Comparison of ENCODE assay signal across 28 cellular contexts in the genomic region with DNA sequence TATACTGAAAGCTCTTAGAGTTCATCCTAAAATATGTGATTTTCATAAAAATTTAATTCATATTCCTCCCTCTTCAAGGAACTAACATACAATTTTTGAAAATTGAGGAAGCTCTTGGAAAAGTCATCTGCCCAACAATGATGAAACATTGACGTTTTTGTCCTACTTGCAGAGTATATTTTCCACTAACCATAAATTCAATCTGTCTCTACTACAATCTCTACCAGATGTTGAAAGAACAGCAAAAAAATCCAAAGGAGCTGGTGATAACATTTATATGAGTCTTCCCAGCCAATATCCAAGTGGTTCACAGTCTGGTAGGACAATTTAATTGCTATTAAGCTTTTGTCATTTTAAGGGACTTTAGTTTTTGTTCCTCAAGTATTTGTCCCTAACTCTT.
"Had no signal": no experiment of that assay in that cellular context is flagged by ENCODE, and none has a peak within 500 bp of the region (broad histone marks: within the 10 kb centered on the region; RNA-seq: fewer than 3 reads in every experiment).

No MANE protein-coding gene starts in this region.

- H3K9me3 ChIP-seq: ascending aorta, breast epithelium, colonic mucosa, esophagus squamous epithelium, gastrocnemius medialis, heart right ventricle had no signal

- H3K27ac ChIP-seq: ascending aorta, breast epithelium, cardiac muscle cell, colonic mucosa, epithelial cell of prostate, esophagus squamous epithelium, foreskin keratinocyte, gastrocnemius medialis, heart right ventricle, hepatocyte had no signal

- H3K4me3 ChIP-seq: ascending aorta, breast epithelium, cardiac muscle cell, colonic mucosa, esophagus squamous epithelium, gastrocnemius medialis, heart right ventricle, hepatocyte had no signal

- H3K4me1 ChIP-seq: ascending aorta, breast epithelium, colonic mucosa, esophagus squamous epithelium had no signal

- H3K36me3 ChIP-seq: ascending aorta, breast epithelium, cardiac muscle cell, colonic mucosa, esophagus squamous epithelium, gastrocnemius medialis, heart right ventricle had no signal

- DNase-seq: activated CD4-positive, alpha-beta memory T cell treated with anti-CD3 and anti-CD28 coated beads for 36 hours; activated CD4-positive, alpha-beta T cell treated with anti-CD3 and anti-CD28 coated beads for 36 hours; activated CD4-positive, alpha-beta T cell treated with anti-CD3 and anti-CD28 coated beads, Interleukin-2, amount 10 ng/mL, durations not matched to agents 24 days and 14 days; activated CD4-positive, CD25-positive, alpha-beta regulatory T cell; activated CD4-positive, CD25-positive, alpha-beta regulatory T cell treated with anti-CD3 and anti-CD28 coated beads, Interleukin-2, amount 50 U/mL, for 72 hours; activated CD8-positive, alpha-beta memory T cell treated with anti-CD3 and anti-CD28 coated beads, Interleukin-2, amount 10 ng/mL, durations not matched to agents 7 days and 5 days; activated CD8-positive, alpha-beta memory T cell treated with anti-CD3 and anti-CD28 coated beads, Interleukin-2, amount 50 U/mL, for 4 hours; activated CD8-positive, alpha-beta T cell treated with anti-CD3 and anti-CD28 coated beads, Interleukin-2, amount 10 ng/mL, durations not matched to agents 7 days and 5 days; activated gamma-delta T cell; activated naive CD4-positive, alpha-beta T cell; activated naive CD4-positive, alpha-beta T cell treated with anti-CD3 and anti-CD28 coated beads, Interleukin-2, amount 10 ng/mL, durations not matched to agents 7 days and 5 days; activated naive CD8-positive, alpha-beta T cell treated with anti-CD3 and anti-CD28 coated beads, Interleukin-2, amount 10 ng/mL, durations not matched to agents 7 days and 5 days; activated T-cell treated with anti-CD3 and anti-CD28 coated beads, Interleukin-2, amount 50 U/mL, for 1 hour; activated T-cell treated with anti-CD3 and anti-CD28 coated beads, Interleukin-2, amount 50 U/mL, for 48 hours; central memory CD4-positive, alpha-beta T cell; cerebellar nuclear complex; colonic mucosa; effector CD8-positive, alpha-beta T cell; esophagus squamous epithelium; foreskin keratinocyte; gastrocnemius medialis; heart right ventricle; T-helper 9 cell had no signal

- H3K27me3 ChIP-seq: ascending aorta, breast epithelium, cardiac muscle cell, colonic mucosa, esophagus squamous epithelium, foreskin keratinocyte, gastrocnemius medialis, heart right ventricle, hepatocyte had no signal
